In the genomic region with DNA sequence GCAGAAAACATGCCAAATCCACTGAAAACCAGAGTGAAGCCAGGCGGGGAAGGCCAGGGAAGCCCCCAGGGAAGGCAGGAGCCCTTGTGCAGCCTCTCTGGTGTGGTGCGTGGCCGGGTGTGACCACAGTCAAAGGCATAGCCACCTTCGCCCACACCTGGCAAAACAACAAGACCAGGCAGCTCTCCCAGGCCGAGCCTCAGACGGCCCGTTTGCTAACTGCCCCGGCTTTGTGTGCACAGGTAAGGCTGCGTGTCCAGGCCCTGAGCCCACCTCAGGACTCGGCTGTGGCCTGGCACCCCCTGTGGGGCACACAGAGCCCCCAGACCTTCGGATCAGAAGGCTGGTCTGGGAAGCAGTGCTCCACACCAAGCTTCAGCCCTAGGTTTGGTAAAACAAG, we compare ENCODE assay signal across 16 cellular contexts. TPM values are rescaled to one million over a fixed set of nuclear protein-coding genes. Genes with fewer than 3 reads are reported as not detected.
DNase-seq lines count a peak whose midpoint lies in the region; ATAC-seq and TF ChIP-seq lines count a peak whose summit lies in the region.
"Had no signal": no experiment of that assay in that cellular context is flagged by ENCODE, and none has a peak within 500 bp of the region (broad histone marks: within the 10 kb centered on the region; RNA-seq: fewer than 3 reads in every experiment).

No MANE protein-coding gene starts in this region.

- H3K36me3 Mint-ChIP-seq in activated T-cell treated with anti-CD3 and anti-CD28 coated beads, Interleukin-2, amount 50 U/mL, for 72 hours (ENCODE audit: insufficient read depth in 2 of 2) = peaks cover 0 to 5% of the 10 kb centered on the region in 2 donors
- H3K36me3 Mint-ChIP-seq in activated T-cell treated with anti-CD3 and anti-CD28 coated beads, Interleukin-2, amount 50 U/mL, for 4 hours (ENCODE audit: insufficient read depth) = no peaks in the 10 kb centered on the region
- H3K36me3 Mint-ChIP-seq in activated naive CD8-positive, alpha-beta T cell treated with anti-CD3 and anti-CD28 coated beads for 36 hours = peaks cover 8% of the 10 kb centered on the region
- no peaks in the 10 kb centered on the region for H3K36me3 Mint-ChIP-seq in natural killer cell treated with Interleukin-12 subunit alpha and Interleukin-12 subunit beta and Interleukin-15 and Interleukin-18, amount 100 ng/mL, for 72 hours

- TF ChIP-seq POLR2A in GM19099 (IDR thresholded peaks at IDR 0.05; ENCODE audit: extremely low read depth, insufficient read length, low read depth) (peak; percentile 19), body of pancreas (IDR thresholded peaks at IDR 0.05) (no peak)

- no peak for TF ChIP-seq CTCF in body of pancreas (IDR thresholded peaks at IDR 0.05)

- H3K9me3 ChIP-seq in body of pancreas = no peaks in the 10 kb centered on the region

- H3K9me3 Mint-ChIP-seq in activated T-cell treated with anti-CD3 and anti-CD28 coated beads, Interleukin-2, amount 50 U/mL, for 72 hours = no peaks in the 10 kb centered on the region
- H3K9me3 Mint-ChIP-seq in activated T-cell treated with anti-CD3 and anti-CD28 coated beads, Interleukin-2, amount 50 U/mL, for 4 hours = no peaks in the 10 kb centered on the region
- H3K9me3 Mint-ChIP-seq in activated naive CD8-positive, alpha-beta T cell treated with anti-CD3 and anti-CD28 coated beads for 36 hours = no peaks in the 10 kb centered on the region
- H3K9me3 Mint-ChIP-seq in natural killer cell treated with Interleukin-12 subunit alpha and Interleukin-12 subunit beta and Interleukin-15 and Interleukin-18, amount 100 ng/mL, for 72 hours = no peaks in the 10 kb centered on the region
- H3K9me3 Mint-ChIP-seq: activated B cell treated with CpG ODN at 0.5 μM for 24 hours had no signal

- peak overlapping the region; percentile 74 to 89 for H3K4me3 Mint-ChIP-seq in activated T-cell treated with anti-CD3 and anti-CD28 coated beads, Interleukin-2, amount 50 U/mL, for 72 hours
- no peak overlapping the region for H3K4me3 Mint-ChIP-seq in activated T-cell treated with anti-CD3 and anti-CD28 coated beads, Interleukin-2, amount 50 U/mL, for 4 hours
- peak overlapping the region; percentile 12 for H3K4me3 Mint-ChIP-seq in activated naive CD8-positive, alpha-beta T cell treated with anti-CD3 and anti-CD28 coated beads for 36 hours
- H3K4me3 Mint-ChIP-seq in natural killer cell treated with Interleukin-12 subunit alpha and Interleukin-12 subunit beta and Interleukin-15 and Interleukin-18, amount 100 ng/mL, for 72 hours = no peak overlapping the region
- H3K4me3 Mint-ChIP-seq: activated B cell treated with CpG ODN at 0.5 μM for 24 hours had no signal

- WGBS in body of pancreas, 2 donors = 77 to 91% methylated on average over 4 to 11 of the region's 11 CpGs

- H3K27ac Mint-ChIP-seq in activated T-cell treated with anti-CD3 and anti-CD28 coated beads, Interleukin-2, amount 50 U/mL, for 72 hours = peak overlapping the region; percentile 90
- peak overlapping the region; percentile 92 for H3K27ac Mint-ChIP-seq in activated naive CD8-positive, alpha-beta T cell treated with anti-CD3 and anti-CD28 coated beads for 36 hours
- H3K27ac Mint-ChIP-seq in natural killer cell treated with Interleukin-12 subunit alpha and Interleukin-12 subunit beta and Interleukin-15 and Interleukin-18, amount 100 ng/mL, for 72 hours = peak overlapping the region; percentile 66 to 81
- H3K27ac Mint-ChIP-seq: activated B cell treated with CpG ODN at 0.5 μM for 24 hours had no signal

- DNase-seq in activated T-cell treated with anti-CD3 and anti-CD28 coated beads, Interleukin-2, amount 50 U/mL, for 72 hours = no peak
- DNase-seq in activated T-cell treated with anti-CD3 and anti-CD28 coated beads, Interleukin-2, amount 50 U/mL, for 4 hours = no peak
- DNase-seq in activated naive CD8-positive, alpha-beta T cell treated with anti-CD3 and anti-CD28 coated beads for 36 hours = no peak
- DNase-seq in natural killer cell treated with Interleukin-12 subunit alpha and Interleukin-12 subunit beta and Interleukin-15 and Interleukin-18, amount 100 ng/mL, for 72 hours (ENCODE audit: low spot score) = no peak
- DNase-seq in DMS79 treated with DMSO at 0.1 percent for 48 hours (lab: John Stamatoyannopoulos, UW) (no peak), body of pancreas (no peak), NCI-H526 treated with DMSO at 0.1 percent for 48 hours (lab: John Stamatoyannopoulos, UW) (no peak)
- DNase-seq: activated B cell treated with CpG ODN at 0.5 μM for 24 hours, COR-L47, EL, KBM-7, NCI-H2029 treated with DMSO at 0.1 percent for 48 hours, NCI-H524, posterior cingulate gyrus, Right ventricle myocardium superior had no signal

- peaks cover 71% of the 10 kb centered on the region for H3K4me1 Mint-ChIP-seq in activated T-cell treated with anti-CD3 and anti-CD28 coated beads, Interleukin-2, amount 50 U/mL, for 72 hours (ENCODE audit: low read depth)
- H3K4me1 Mint-ChIP-seq in activated T-cell treated with anti-CD3 and anti-CD28 coated beads, Interleukin-2, amount 50 U/mL, for 4 hours (ENCODE audit: low read depth) = peaks cover 64% of the 10 kb centered on the region
- peaks cover 41% of the 10 kb centered on the region for H3K4me1 Mint-ChIP-seq in activated naive CD8-positive, alpha-beta T cell treated with anti-CD3 and anti-CD28 coated beads for 36 hours
- peaks cover 12 to 36% of the 10 kb centered on the region in 2 donors for H3K4me1 Mint-ChIP-seq in natural killer cell treated with Interleukin-12 subunit alpha and Interleukin-12 subunit beta and Interleukin-15 and Interleukin-18, amount 100 ng/mL, for 72 hours (ENCODE audit: low read depth in 2 of 2)

- H3K27me3 ChIP-seq in body of pancreas = no peaks in the 10 kb centered on the region

- H3K27ac ChIP-seq in body of pancreas = no peak overlapping the region

- peaks cover 0 to 7% of the 10 kb centered on the region in 2 donors for H3K36me3 ChIP-seq in body of pancreas (replicated peaks in 1 of 2; ENCODE audit: insufficient read depth in 1 of 2, low read depth in 2 of 2)

- no peak overlapping the region for H3K4me3 ChIP-seq in body of pancreas

- no peak for ATAC-seq in activated T-cell treated with anti-CD3 and anti-CD28 coated beads, Interleukin-2, amount 50 U/mL, for 72 hours (replicated peaks in 1 of 2)
- no peak for ATAC-seq in activated T-cell treated with anti-CD3 and anti-CD28 coated beads, Interleukin-2, amount 50 U/mL, for 4 hours
- no peak for ATAC-seq in natural killer cell treated with Interleukin-12 subunit alpha and Interleukin-12 subunit beta and Interleukin-15 and Interleukin-18, amount 100 ng/mL, for 72 hours
- ATAC-seq in body of pancreas = no peak

- H3K4me1 ChIP-seq in body of pancreas = peaks cover 41% of the 10 kb centered on the region

- intact Hi-C loops in body of pancreas (cut with DNase I) = no loop called here

- H3K27me3 Mint-ChIP-seq in activated T-cell treated with anti-CD3 and anti-CD28 coated beads, Interleukin-2, amount 50 U/mL, for 72 hours (ENCODE audit: low read depth) = no peaks in the 10 kb centered on the region
- H3K27me3 Mint-ChIP-seq in activated T-cell treated with anti-CD3 and anti-CD28 coated beads, Interleukin-2, amount 50 U/mL, for 4 hours (ENCODE audit: low read depth) = no peaks in the 10 kb centered on the region
- no peaks in the 10 kb centered on the region for H3K27me3 Mint-ChIP-seq in activated naive CD8-positive, alpha-beta T cell treated with anti-CD3 and anti-CD28 coated beads for 36 hours
- H3K27me3 Mint-ChIP-seq in natural killer cell treated with Interleukin-12 subunit alpha and Interleukin-12 subunit beta and Interleukin-15 and Interleukin-18, amount 100 ng/mL, for 72 hours = no peaks in the 10 kb centered on the region
- H3K27me3 Mint-ChIP-seq: activated B cell treated with CpG ODN at 0.5 μM for 24 hours had no signal

RNA-seq across cellular contexts. Expression of a gene that starts 6.1 kb away (rescaled TPM):
- total RNA-seq in activated T-cell treated with anti-CD3 and anti-CD28 coated beads, Interleukin-2, amount 50 U/mL, for 72 hours = 10 to 100 TPM; 23.1 to 23.5 TPM
- 10 to 100 TPM; 46.3 to 47.4 (median 46.5) TPM for total RNA-seq in activated T-cell treated with anti-CD3 and anti-CD28 coated beads, Interleukin-2, amount 50 U/mL, for 4 hours
- total RNA-seq in activated naive CD8-positive, alpha-beta T cell treated with anti-CD3 and anti-CD28 coated beads for 36 hours = 10 to 100 TPM; 27.2 to 28.7 TPM
- 10 to 100 TPM; 29.1 to 42.3 TPM for total RNA-seq in natural killer cell treated with Interleukin-12 subunit alpha and Interleukin-12 subunit beta and Interleukin-15 and Interleukin-18, amount 100 ng/mL, for 72 hours
- 10 to 100 TPM; 21.3 to 47.1 TPM for total RNA-seq in body of pancreas

RNA-seq across cellular contexts. Expression of a gene that starts 17.5 kb away (rescaled TPM):
- total RNA-seq in activated T-cell treated with anti-CD3 and anti-CD28 coated beads, Interleukin-2, amount 50 U/mL, for 72 hours = 10 to 100 TPM in 1 of 2 donors, 1 to 10 TPM in 1; 8.4 to 13.7 TPM
- total RNA-seq in activated T-cell treated with anti-CD3 and anti-CD28 coated beads, Interleukin-2, amount 50 U/mL, for 4 hours = 1 to 10 TPM; 5.9 to 6.2 (median 6.0) TPM
- 1 to 10 TPM; 5.3 to 5.6 TPM for total RNA-seq in activated naive CD8-positive, alpha-beta T cell treated with anti-CD3 and anti-CD28 coated beads for 36 hours
- 10 to 100 TPM; 19.2 to 21.1 TPM for total RNA-seq in natural killer cell treated with Interleukin-12 subunit alpha and Interleukin-12 subunit beta and Interleukin-15 and Interleukin-18, amount 100 ng/mL, for 72 hours
- total RNA-seq in body of pancreas = 10 to 100 TPM; 16.6 to 21.1 TPM

Comparison
In these comparisons a context has a peak if more than half of its experiments do, and no peak if none do; other contexts are left out.
1. H3K4me3 Mint-ChIP-seq: peak in activated T-cell treated with anti-CD3 and anti-CD28 coated beads, Interleukin-2, amount 50 U/mL, for 72 hours (2 of 2) and activated naive CD8-positive, alpha-beta T cell treated with anti-CD3 and anti-CD28 coated beads for 36 hours (single experiment); none in activated T-cell treated with anti-CD3 and anti-CD28 coated beads, Interleukin-2, amount 50 U/mL, for 4 hours (single experiment) and natural killer cell treated with Interleukin-12 subunit alpha and Interleukin-12 subunit beta and Interleukin-15 and Interleukin-18, amount 100 ng/mL, for 72 hours (single experiment).
2. Peak in every context shown above with its lines, with median percentiles within 50 percentile points of each other: H3K27ac Mint-ChIP-seq.